Comparison of ENCODE assay signal across 13 cellular contexts in genomic region chr3:144162042-144162441, GRCh38.
DNase-seq lines count a peak whose midpoint lies in the region; ATAC-seq and TF ChIP-seq lines count a peak whose summit lies in the region.
"Had no signal": no experiment of that assay in that cellular context is flagged by ENCODE, and none has a peak within 500 bp of the region (broad histone marks: within the 10 kb centered on the region; RNA-seq: fewer than 3 reads in every experiment).

No MANE protein-coding gene starts in this region.

- H3K27me3 ChIP-seq in adipocyte (replicated peaks; ENCODE audit: control insufficient read depth, insufficient read depth, low read length), result no peaks in the 10 kb centered on the region
- H3K27me3 ChIP-seq: esophagus muscularis mucosa, neutrophil had no signal

- H3K27ac ChIP-seq in 22Rv1, result peak overlapping the region; percentile 32; the same call in 1 of the 2 replicates
- H3K27ac ChIP-seq: esophagus muscularis mucosa, neutrophil had no signal

- no peak for ATAC-seq in HG02973 (IDR thresholded peaks at IDR 0.05; ENCODE audit: unreplicated experiment)
- ATAC-seq: activated CD8-positive, alpha-beta memory T cell treated with anti-CD3 and anti-CD28 coated beads, Interleukin-2, amount 10 ng/mL, durations not matched to agents 7 days and 5 days had no signal

- in situ Hi-C loops in KBM-7 (cut with MboI; ENCODE audit: low pct_unique_long_range_greater_than_20kb, low sequenced_read_pairs), result no loop called here

- no peak overlapping the region for H3K9ac ChIP-seq in adipocyte (ENCODE audit: low read length)

- POLR2A ChIA-PET in HEK293T (lab: Yijun Ruan, JAX), result no interaction called here

- no peaks in the 10 kb centered on the region for H3K4me1 ChIP-seq in adipocyte (ENCODE audit: control insufficient read depth, insufficient read depth, low read length)
- H3K4me1 ChIP-seq: esophagus muscularis mucosa had no signal

- no peaks in the 10 kb centered on the region for H3K9me3 ChIP-seq in adipocyte (ENCODE audit: control insufficient read depth, low read length)
- H3K9me3 ChIP-seq: esophagus muscularis mucosa, neutrophil had no signal

- CTCF ChIA-PET in HEK293T (lab: Yijun Ruan, JAX), result interaction anchor here (0.6 kb wide), 1 partner anchor 1144 kb away, joined by 3 read pairs; no protein-coding TSS in a partner anchor

- DNase-seq in HEK293T (ENCODE audit: extremely low spot score), result no peak
- peak; percentile 87 for DNase-seq in adipocyte (ENCODE audit: low read depth)
- DNase-seq in glomerular endothelial cell (ENCODE audit: extremely low read depth, low read depth, low spot score), result peak; percentile 5
- no peak for DNase-seq in GDM1 (lab: John Stamatoyannopoulos, UW)
- DNase-seq in stimulated activated naive CD4-positive, alpha-beta T cell treated with Interleukin-2 at 50 U/mL for 16 hours (lab: John Stamatoyannopoulos, UW), result no peak
- DNase-seq in KBM-7, result no peak
- DNase-seq: activated CD8-positive, alpha-beta memory T cell treated with anti-CD3 and anti-CD28 coated beads, Interleukin-2, amount 10 ng/mL, durations not matched to agents 7 days and 5 days; H9; kidney glomerular epithelial cell had no signal

- no peaks in the 10 kb centered on the region for H3K36me3 ChIP-seq in adipocyte (ENCODE audit: control insufficient read depth, insufficient read depth, low read length, severe bottlenecking)
- H3K36me3 ChIP-seq: esophagus muscularis mucosa, neutrophil had no signal

- no peak overlapping the region for H3K4me3 ChIP-seq in adipocyte (ENCODE audit: low read length)
- H3K4me3 ChIP-seq: esophagus muscularis mucosa had no signal

- TF ChIP-seq CTCF in 22Rv1 (IDR thresholded peaks at IDR 0.05), result no peak

TF ChIP-seq in HEK293T, 16 proteins besides CTCF, POLR2A, EP300 and RAD21:
- TF ChIP-seq FOXA1 (IDR thresholded peaks at IDR 0.05) (0 out of 2 replicates have a peak, but pooled peaks have one; percentile 34), FOXK2 (IDR thresholded peaks at IDR 0.05) (no peak)

Comparison
In these comparisons a context has a peak if more than half of its experiments do, and no peak if none do; other contexts are left out.
1. DNase-seq: peak in adipocyte (single experiment) and glomerular endothelial cell (single experiment); none in HEK293T (single experiment), GDM1 (single experiment), stimulated activated naive CD4-positive, alpha-beta T cell treated with Interleukin-2 at 50 U/mL for 16 hours (single experiment) and KBM-7 (single experiment).